In the genomic region with DNA sequence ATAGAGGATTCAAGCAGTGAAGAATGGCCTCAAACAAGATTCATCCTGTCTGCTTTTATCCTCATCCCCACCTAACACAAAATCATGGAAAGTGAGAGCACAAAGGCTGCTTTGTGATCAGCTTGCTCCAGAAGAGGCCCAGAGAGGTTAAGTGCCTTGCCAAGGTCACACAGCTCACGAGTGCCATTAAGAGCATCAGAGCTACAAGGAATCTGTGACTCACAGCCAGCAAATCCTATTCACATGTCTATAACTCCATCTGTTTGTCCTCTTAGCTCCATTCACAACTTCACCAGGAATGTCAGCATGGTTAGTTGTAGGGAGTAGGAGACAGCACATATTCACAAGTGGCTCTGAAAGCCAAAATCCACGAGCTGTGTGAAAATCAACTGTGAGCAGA, we compare ENCODE assay signal across 23 cellular contexts.
A peak's percentile ranks its signal among the peaks of the same experiment; 100 is the strongest.
DNase-seq lines count a peak whose midpoint lies in the region; ATAC-seq and TF ChIP-seq lines count a peak whose summit lies in the region.
"Had no signal": no experiment of that assay in that cellular context is flagged by ENCODE, and none has a peak within 500 bp of the region (broad histone marks: within the 10 kb centered on the region; RNA-seq: fewer than 3 reads in every experiment).

No MANE protein-coding gene starts in this region.

- H3K14ac ChIP-seq in neuronal stem cell (ENCODE audit: low read length): no peak overlapping the region

- no peak overlapping the region for H4K8ac ChIP-seq in neuronal stem cell (ENCODE audit: low read depth, low read length)

- no peak overlapping the region for H3K18ac ChIP-seq in neuronal stem cell (ENCODE audit: low read length)

- no peak overlapping the region for H3K4me2 ChIP-seq in neuronal stem cell (ENCODE audit: insufficient read depth, low read length, poor library complexity, severe bottlenecking)
- no peak overlapping the region for H3K4me2 ChIP-seq in Karpas-422 (ENCODE audit: low read depth, low read length, poor library complexity, severe bottlenecking)

- H3K27ac ChIP-seq in neuronal stem cell (replicated peaks; ENCODE audit: low read length) (no peak overlapping the region), Karpas-422 (ENCODE audit: low read length) (no peak overlapping the region)

- no peak overlapping the region for H4K91ac ChIP-seq in neuronal stem cell (ENCODE audit: low read depth, low read length, poor library complexity)

- H3K27me3 ChIP-seq in neuronal stem cell (ENCODE audit: control insufficient read depth in 3 of 3, insufficient read depth in 3 of 3, low read depth in 1 of 3, low read length in 3 of 3) (no peaks in the 10 kb centered on the region), Karpas-422 (ENCODE audit: low read length) (no peaks in the 10 kb centered on the region)

- H3K9ac ChIP-seq in neuronal stem cell (ENCODE audit: low read depth, low read length, poor library complexity) (peak overlapping the region; percentile 21), Karpas-422 (ENCODE audit: low read length) (no peak overlapping the region)

- H4K20me1 ChIP-seq in Karpas-422 (ENCODE audit: insufficient read depth, low read depth, low read length): no peaks in the 10 kb centered on the region

- H2BK15ac ChIP-seq in neuronal stem cell (ENCODE audit: low read length): no peak overlapping the region

- DNase-seq in EH (ENCODE audit: low read depth) (peak; percentile 8), M059J (ENCODE audit: low read depth) (peak; percentile 13), epithelial cell of proximal tubule (ENCODE audit: low read depth) (peak; percentile 32), neuronal stem cell (ENCODE audit: low spot score) (no peak), T-helper 2 cell (no peak), Karpas-422 (no peak), mucosa of descending colon (no peak)
- DNase-seq: activated CD4-positive, alpha-beta memory T cell treated with anti-CD3 and anti-CD28 coated beads, Interleukin-2, amount 10 ng/mL, durations not matched to agents 7 days and 5 days; activated naive CD4-positive, alpha-beta T cell treated with Interleukin-2 at 50 U/mL for 16 hours; activated T-cell treated with anti-CD3 and anti-CD28 coated beads, Interleukin-2, amount 50 U/mL, for 24 hours; anterior cingulate cortex; CD4-positive, alpha-beta T cell; DMS53; endodermal cell; hippocampal formation; Kasumi-1; kidney; NCI-H1092 treated with DMSO at 0.1 percent for 48 hours; NCI-H2081 treated with DMSO at 0.1 percent for 48 hours; NCI-H524; nephron progenitor cell had no signal

- no peak overlapping the region for H3K4ac ChIP-seq in neuronal stem cell (ENCODE audit: low read length)

- H2AK5ac ChIP-seq in neuronal stem cell (ENCODE audit: low read depth, low read length): no peak overlapping the region

- H3K23ac ChIP-seq in neuronal stem cell (ENCODE audit: low read depth, low read length, poor library complexity): no peak overlapping the region

- no peaks in the 10 kb centered on the region for H3K79me1 ChIP-seq in neuronal stem cell (ENCODE audit: low read depth, low read length)

- no peak for ATAC-seq in mucosa of descending colon
- no peak for ATAC-seq in HG02759 (IDR thresholded peaks at IDR 0.05; ENCODE audit: unreplicated experiment)
- ATAC-seq: Right ventricle myocardium inferior had no signal

- no peaks in the 10 kb centered on the region for H3K9me2 ChIP-seq in Karpas-422 (replicated peaks; ENCODE audit: insufficient read depth, low read length)

- H2BK120ac ChIP-seq in neuronal stem cell (ENCODE audit: low read depth, low read length): no peak overlapping the region

- H2BK5ac ChIP-seq in neuronal stem cell (ENCODE audit: low read length): no peak overlapping the region

- H3K36me3 ChIP-seq in neuronal stem cell (replicated peaks in 1 of 2; ENCODE audit: control insufficient read depth in 2 of 2, insufficient read depth in 2 of 2, low read length in 2 of 2): peaks cover 0 to 2% of the 10 kb centered on the region in 2 donors
- no peaks in the 10 kb centered on the region for H3K36me3 ChIP-seq in Karpas-422 (ENCODE audit: insufficient read depth, low read length)
- H3K36me3 ChIP-seq in mucosa of descending colon (ENCODE audit: low read depth): no peaks in the 10 kb centered on the region

- H3K4me1 ChIP-seq in neuronal stem cell (ENCODE audit: control insufficient read depth in 2 of 2, insufficient read depth in 1 of 2, low read depth in 1 of 2, low read length in 2 of 2): peaks cover 0 to 9% of the 10 kb centered on the region in 2 donors
- H3K4me1 ChIP-seq in Karpas-422 (ENCODE audit: low read length): 0 out of 2 replicates have a peak, but pooled peaks cover under 1% of the 10 kb centered on the region
- no peaks in the 10 kb centered on the region for H3K4me1 ChIP-seq in mucosa of descending colon (ENCODE audit: low read depth)

- H2AFZ ChIP-seq in neuronal stem cell (ENCODE audit: low read length) (no peak overlapping the region), Karpas-422 (ENCODE audit: low read length) (no peak overlapping the region)

- no peaks in the 10 kb centered on the region for H3K79me2 ChIP-seq in Karpas-422 (ENCODE audit: low read length)

- TF ChIP-seq CTCF in epithelial cell of proximal tubule (conservative IDR thresholded peaks at IDR 0.05; ENCODE audit: low read depth, low read length) (no peak), mucosa of descending colon (IDR thresholded peaks at IDR 0.05) (no peak)

- intact Hi-C loops in mucosa of descending colon (cut with DNase I, micrococcal nuclease): no loop called here

- H3K9me3 ChIP-seq in neuronal stem cell (replicated peaks in 1 of 2; ENCODE audit: control insufficient read depth in 2 of 2, insufficient read depth in 1 of 2, low read depth in 1 of 2, low read length in 2 of 2) (no peaks in the 10 kb centered on the region), Karpas-422 (ENCODE audit: low read length) (no peaks in the 10 kb centered on the region), mucosa of descending colon (no peaks in the 10 kb centered on the region)

- no CpG with 5 or more reads among the region's 2 CpGs for WGBS in neuronal stem cell (ENCODE audit: extremely low coverage in 2 of 2, insufficient read length in 2 of 2, insufficient replicate concordance in 1 of 2), 2 donors

- H3K4me3 ChIP-seq in epithelial cell of proximal tubule (ENCODE audit: low read depth, low read length) (no peak overlapping the region), neuronal stem cell (ENCODE audit: low read length in 2 of 2) (no peak overlapping the region), Karpas-422 (ENCODE audit: low read length) (no peak overlapping the region), mucosa of descending colon (no peak overlapping the region)

- H2BK12ac ChIP-seq in neuronal stem cell (ENCODE audit: low read length): no peak overlapping the region

Comparison
In these comparisons a context has a peak if more than half of its experiments do, and no peak if none do; other contexts are left out.
1. DNase-seq: peak in EH (single experiment), M059J (single experiment) and epithelial cell of proximal tubule (single experiment); none in neuronal stem cell (single experiment), T-helper 2 cell (0 of 5), Karpas-422 (single experiment) and mucosa of descending colon (0 of 3).